Comparison of ENCODE assay signal across 8 cellular contexts in the genomic region with DNA sequence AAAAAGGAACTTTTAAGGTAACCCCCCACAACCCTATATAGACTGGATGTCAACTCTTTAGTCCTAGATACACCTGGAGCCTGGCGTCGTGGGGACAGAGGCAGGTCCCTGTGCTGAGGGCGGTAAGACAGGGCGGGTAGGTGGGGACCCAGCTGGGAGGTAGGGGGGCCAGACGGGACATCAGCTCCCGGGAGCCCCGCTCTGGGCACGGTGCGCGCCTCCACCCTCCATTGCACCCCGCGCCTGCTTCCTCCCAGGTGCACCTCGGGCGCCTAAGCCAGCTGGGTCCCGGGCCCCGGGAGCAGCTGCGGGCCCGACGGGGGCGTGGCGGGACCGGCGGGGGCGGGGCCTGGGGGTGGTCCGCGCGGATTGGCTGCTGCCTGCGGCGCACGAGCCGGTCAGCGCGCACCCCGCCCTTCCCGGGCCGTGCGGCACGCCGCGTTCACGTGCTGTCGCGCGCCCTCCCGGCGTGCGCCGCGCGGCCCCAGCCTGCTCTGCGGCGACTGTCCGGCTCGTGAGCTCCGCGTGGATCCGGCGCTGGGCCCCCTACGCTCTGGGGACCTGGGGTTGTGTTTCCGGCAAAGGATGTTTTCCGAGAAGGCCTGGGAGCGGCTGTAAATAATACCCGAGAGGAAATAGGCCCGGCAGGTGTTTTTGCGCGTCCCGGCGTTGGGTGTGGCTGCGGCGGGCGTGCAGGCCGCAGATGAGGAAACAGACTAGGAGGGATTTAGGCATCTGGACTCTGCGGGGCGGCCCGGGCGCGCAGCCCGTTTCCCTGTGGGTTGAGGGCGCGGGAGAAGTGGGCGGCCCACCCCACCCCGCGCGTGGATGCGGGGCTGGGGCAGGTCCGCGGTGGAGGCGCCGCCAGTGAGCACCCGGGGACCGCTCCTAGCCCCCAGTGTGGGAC. TPM values are rescaled to one million over a fixed set of nuclear protein-coding genes. Genes with fewer than 3 reads are reported as not detected.
DNase-seq lines count a peak whose midpoint lies in the region; ATAC-seq and TF ChIP-seq lines count a peak whose summit lies in the region.

No MANE protein-coding gene starts in this region.

- CTCF ChIA-PET in CD8-positive, alpha-beta T cell (lab: Charles Lee), result interaction anchor here (0.6 to 2.9 kb wide), 8 partner anchors 9 to 243 kb away, joined by 3 to 19 read pairs (median 6); partner anchors contain the start of gene PFKFB3
- CTCF ChIA-PET in OCI-LY7 (lab: Charles Lee; ENCODE audit: unreplicated experiment), result no interaction called here

- no peaks in the 10 kb centered on the region for H3K9me2 ChIP-seq in OCI-LY7 (ENCODE audit: insufficient read depth, low read length)

- H3K79me2 ChIP-seq in OCI-LY7 (ENCODE audit: insufficient read depth, low read depth, low read length), result peaks cover 51% of the 10 kb centered on the region

- peak; percentile 80 to 96 (median 92) for DNase-seq in CD8-positive, alpha-beta T cell
- DNase-seq in OCI-LY7 (ENCODE audit: low spot score), result peak; percentile 97
- DNase-seq in activated T-cell treated with anti-CD3 and anti-CD28 coated beads for 4 hours, result peak; percentile 91
- peak; percentile 94 to 96 for DNase-seq in erythroblast (lab: John Stamatoyannopoulos, UW)
- peak; percentile 90 for DNase-seq in myocyte (ENCODE audit: low read depth)
- DNase-seq in stimulated activated CD8-positive, alpha-beta memory T cell treated with anti-CD3 and anti-CD28 coated beads, Interleukin-7, amount 100 ng/mL, for 24 hours (ENCODE audit: low read depth), result peak; percentile 82

- H4K20me1 ChIP-seq in OCI-LY7 (ENCODE audit: insufficient read depth, low read length), result peaks cover 16% of the 10 kb centered on the region; the same call in 1 of the 2 replicates

- H3K9me3 ChIP-seq in CD8-positive, alpha-beta T cell (ENCODE audit: low read length), result no peaks in the 10 kb centered on the region
- H3K9me3 ChIP-seq in OCI-LY7 (ENCODE audit: low read length), result no peaks in the 10 kb centered on the region

- H3K27ac Mint-ChIP-seq in CD8-positive, alpha-beta T cell, result peak overlapping the region; percentile 98

- peak overlapping the region; percentile 81 for H3K4me3 ChIP-seq in CD8-positive, alpha-beta T cell (ENCODE audit: low read depth, low read length)
- peak overlapping the region; percentile 99 for H3K4me3 ChIP-seq in OCI-LY7 (ENCODE audit: low read depth, low read length, poor library complexity, severe bottlenecking)

- intact Hi-C loops in CD8-positive, alpha-beta T cell (cut with DNase I, micrococcal nuclease), result loop anchor here (1.0 to 5.0 kb wide), 5 partner anchors 19 to 350 kb away; partner anchors contain the start of genes RBM17 (in 2 of the 2) and GDI2 (in 1 of the 2)
- intact Hi-C loops in OCI-LY7 (cut with micrococcal nuclease; ENCODE audit: unreplicated experiment), result loop anchor here (5.0 kb wide), 1 partner anchor 151 kb away; no protein-coding TSS in a partner anchor

- peak overlapping the region; percentile 90 for H3K27ac ChIP-seq in CD8-positive, alpha-beta T cell (ENCODE audit: low read depth, low read length)
- H3K27ac ChIP-seq in OCI-LY7 (ENCODE audit: low read depth, low read length, poor library complexity, severe bottlenecking), result peak overlapping the region; percentile 87

- peak overlapping the region; percentile 78 for H3K4me2 ChIP-seq in OCI-LY7 (ENCODE audit: low read length)

- H3K27me3 ChIP-seq in CD8-positive, alpha-beta T cell (ENCODE audit: insufficient read depth, low read length), result no peaks in the 10 kb centered on the region

- H3K27me3 Mint-ChIP-seq in CD8-positive, alpha-beta T cell (ENCODE audit: low read depth), result no peaks in the 10 kb centered on the region

- peaks cover 31% of the 10 kb centered on the region for H3K4me1 ChIP-seq in CD8-positive, alpha-beta T cell (ENCODE audit: insufficient read depth, low read length)
- peaks cover 27% of the 10 kb centered on the region for H3K4me1 ChIP-seq in OCI-LY7 (ENCODE audit: insufficient read depth, low read length, poor library complexity, severe bottlenecking)

- peak; percentile 91 for ATAC-seq in CD8-positive, alpha-beta T cell
- ATAC-seq in GM19438 (IDR thresholded peaks at IDR 0.05; ENCODE audit: low read depth, unreplicated experiment), result peak; percentile 94
- peak; percentile 89 for ATAC-seq in HG03565 (IDR thresholded peaks at IDR 0.05; ENCODE audit: unreplicated experiment)

- BruUV-seq in OCI-LY7 (replicated peaks; lab: Mats Ljungman, UMichigan), result TSS peak; percentile 60

- H3K9me3 Mint-ChIP-seq in CD8-positive, alpha-beta T cell, result no peaks in the 10 kb centered on the region

- no peak for TF ChIP-seq CTCF in CD8-positive, alpha-beta T cell (IDR thresholded peaks at IDR 0.05)
- no peak for TF ChIP-seq CTCF in OCI-LY7 (conservative IDR thresholded peaks at IDR 0.05; ENCODE audit: low read length)

- peak overlapping the region; percentile 58; the same call in 1 of the 2 replicates for H2AFZ ChIP-seq in OCI-LY7 (ENCODE audit: low read length)

- peak overlapping the region; percentile 92 for H3K4me3 Mint-ChIP-seq in CD8-positive, alpha-beta T cell

- H3K4me1 Mint-ChIP-seq in CD8-positive, alpha-beta T cell (ENCODE audit: low read depth), result peaks cover 54% of the 10 kb centered on the region

- no peaks in the 10 kb centered on the region for H3K36me3 ChIP-seq in CD8-positive, alpha-beta T cell (ENCODE audit: insufficient read depth, low read length)
- peaks cover 33% of the 10 kb centered on the region for H3K36me3 ChIP-seq in OCI-LY7 (ENCODE audit: insufficient read depth, low read length)

- peaks cover 19% of the 10 kb centered on the region for H3K36me3 Mint-ChIP-seq in CD8-positive, alpha-beta T cell

- TF ChIP-seq POLR2A in erythroblast (IDR thresholded peaks at IDR 0.05; ENCODE audit: low read length), result peak; percentile 79

- POLR2A ChIA-PET in CD8-positive, alpha-beta T cell (lab: Charles Lee), result interaction anchor here (0.5 to 2.8 kb wide), 19 partner anchors 9 to 246 kb away, joined by 3 to 24 read pairs (median 4); partner anchors contain the start of gene PFKFB3
- POLR2A ChIA-PET in OCI-LY7 (lab: Charles Lee), result interaction anchor here (0.8 to 1.7 kb wide), 6 partner anchors 14 to 184 kb away, joined by 3 to 5 read pairs (median 3); partner anchors contain the start of gene PFKFB3

RNA-seq across cellular contexts. Expression of gene PFKFB3, which starts 39.1 kb away (rescaled TPM):
- 100 to 1,000 TPM; 221 to 233 TPM for total RNA-seq in CD8-positive, alpha-beta T cell
- 29.0 and 33.7 TPM in 2 replicates for total RNA-seq in OCI-LY7 (2014; rRNA removed; shearing (Covaris generic))
- 36.7 and 50.7 TPM in 2 replicates for total RNA-seq in OCI-LY7 (2022)
- 8.3 and 12.4 TPM in 2 replicates for total RNA-seq in myocyte
- 24.2 TPM for polyA plus RNA-seq in myocyte (2012)

Comparison
In these comparisons a context has a peak if more than half of its experiments do, and no peak if none do; other contexts are left out.
1. Peak in every context shown above with its lines: DNase-seq, ATAC-seq, H3K4me3 ChIP-seq and H3K27ac ChIP-seq.
2. RNA of gene PFKFB3, which starts 39.1 kb away (total RNA-seq): 221 to 233 TPM in CD8-positive, alpha-beta T cell; 29.0 to 50.7 TPM in OCI-LY7 and 8.3 to 12.4 TPM in myocyte; every median in the first group is over 4 times any median in the second.